13 cellular contexts compared by ENCODE assay signal in the genomic region with DNA sequence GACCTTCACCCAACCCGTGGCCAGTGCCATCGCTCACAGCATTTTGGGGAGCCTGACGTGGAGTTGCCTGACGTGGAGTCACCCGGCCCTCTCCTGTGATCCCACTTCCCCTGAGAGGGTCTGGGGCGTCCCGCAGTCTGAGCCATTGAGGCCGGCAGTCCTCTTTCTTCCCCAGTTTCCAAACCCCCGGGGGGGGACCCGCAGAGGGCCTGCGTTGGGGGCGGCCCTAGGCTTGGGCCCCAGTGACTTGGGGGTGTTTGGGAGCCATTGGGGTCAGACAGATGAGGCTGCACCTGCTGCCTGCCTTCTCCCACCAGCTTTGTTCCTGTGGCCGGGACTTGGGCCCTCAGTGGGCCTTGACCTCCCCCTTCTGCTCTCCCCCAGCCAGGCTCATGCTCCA. TPM values are rescaled to one million over a fixed set of nuclear protein-coding genes. Genes with fewer than 3 reads are reported as not detected.
DNase-seq lines count a peak whose midpoint lies in the region; ATAC-seq and TF ChIP-seq lines count a peak whose summit lies in the region.
"Had no signal": no experiment of that assay in that cellular context is flagged by ENCODE, and none has a peak within 500 bp of the region (broad histone marks: within the 10 kb centered on the region; RNA-seq: fewer than 3 reads in every experiment).

No MANE protein-coding gene starts in this region.

- CTCF ChIA-PET in activated CD8-positive, alpha-beta T cell treated with anti-CD3 and anti-CD28 coated beads for 36 hours (lab: Charles Lee), result no interaction called here

- H3K4me2 ChIP-seq in DOHH2 (ENCODE audit: low read length), result peak overlapping the region; percentile 97

- H3K79me2 ChIP-seq in DOHH2 (ENCODE audit: control insufficient read depth, low read length), result peaks cover 25% of the 10 kb centered on the region

- peaks cover 77% of the 10 kb centered on the region for H3K36me3 ChIP-seq in DOHH2 (ENCODE audit: control insufficient read depth, low read length)

- peaks cover 10% of the 10 kb centered on the region for H3K36me3 Mint-ChIP-seq in activated CD8-positive, alpha-beta T cell treated with anti-CD3 and anti-CD28 coated beads for 36 hours (ENCODE audit: low read depth)
- peaks cover 9% of the 10 kb centered on the region for H3K36me3 Mint-ChIP-seq in memory B cell

- H3F3A ChIP-seq in DOHH2 (ENCODE audit: control insufficient read depth, insufficient read depth), result 0 out of 2 replicates have a peak, but pooled peaks cover 2% of the 10 kb centered on the region

- H3K9me3 ChIP-seq in DOHH2 (ENCODE audit: control insufficient read depth, insufficient read depth, low read length), result no peaks in the 10 kb centered on the region
- H3K9me3 ChIP-seq: gastroesophageal sphincter had no signal

- peaks cover 14% of the 10 kb centered on the region for H3K4me1 ChIP-seq in DOHH2 (ENCODE audit: control insufficient read depth, low read length)

- DNase-seq in AG10803 (ENCODE audit: low read depth) (no peak), memory B cell (ENCODE audit: low spot score in 2 of 2) (no peak), NCI-H345 treated with DMSO at 0.1 percent for 48 hours (lab: John Stamatoyannopoulos, UW; ENCODE audit: unreplicated experiment) (no peak), activated gamma-delta T cell (lab: John Stamatoyannopoulos, UW) (no peak)
- DNase-seq in activated CD8-positive, alpha-beta T cell treated with anti-CD3 and anti-CD28 coated beads for 36 hours, result no peak
- DNase-seq: activated gamma-delta T cell treated with Interleukin-2 at 50 U/mL for 16 hours, dermis blood vessel endothelial cell, KBM-7, NCI-H2171 treated with DMSO at 0.1 percent for 48 hours, RPMI8226 had no signal

- no peaks in the 10 kb centered on the region for H3K9me2 ChIP-seq in DOHH2 (replicated peaks; ENCODE audit: control insufficient read depth, low read length)

- H3K27me3 Mint-ChIP-seq in activated CD8-positive, alpha-beta T cell treated with anti-CD3 and anti-CD28 coated beads for 36 hours, result no peaks in the 10 kb centered on the region
- H3K27me3 Mint-ChIP-seq in memory B cell, result no peaks in the 10 kb centered on the region

- peaks cover 9% of the 10 kb centered on the region for H3K4me1 Mint-ChIP-seq in activated CD8-positive, alpha-beta T cell treated with anti-CD3 and anti-CD28 coated beads for 36 hours (ENCODE audit: low read depth)
- peaks cover 3% of the 10 kb centered on the region for H3K4me1 Mint-ChIP-seq in memory B cell

- intact Hi-C loops in activated CD8-positive, alpha-beta T cell treated with anti-CD3 and anti-CD28 coated beads for 36 hours (cut with micrococcal nuclease), result loop anchor here (10.0 kb wide), 1 partner anchor 85 kb away; no protein-coding TSS in a partner anchor

- TF ChIP-seq CTCF in AG10803 (conservative IDR thresholded peaks at IDR 0.05; ENCODE audit: low read length) (no peak), DOHH2 (IDR thresholded peaks at IDR 0.05; ENCODE audit: low read depth, low read length, poor library complexity, severe bottlenecking) (no peak)
- TF ChIP-seq CTCF in activated CD8-positive, alpha-beta T cell treated with anti-CD3 and anti-CD28 coated beads for 36 hours (IDR thresholded peaks at IDR 0.05), result no peak

- no peak overlapping the region for H3K27ac ChIP-seq in DOHH2 (ENCODE audit: low read depth, low read length)

- peak overlapping the region; percentile 20 for H3K27ac Mint-ChIP-seq in activated CD8-positive, alpha-beta T cell treated with anti-CD3 and anti-CD28 coated beads for 36 hours
- no peak overlapping the region for H3K27ac Mint-ChIP-seq in memory B cell

- POLR2A ChIA-PET in activated CD8-positive, alpha-beta T cell treated with anti-CD3 and anti-CD28 coated beads for 36 hours (lab: Charles Lee), result interaction anchor here (1.5 to 2.7 kb wide), 2 partner anchors 9 to 19 kb away, joined by 9 to 11 read pairs; partner anchors contain the start of gene WDR90

- ATAC-seq in activated CD8-positive, alpha-beta T cell treated with anti-CD3 and anti-CD28 coated beads for 36 hours, result no peak
- ATAC-seq in memory B cell (ENCODE audit: low read depth) (no peak), GM19324 (IDR thresholded peaks at IDR 0.05; ENCODE audit: low FRiP score, unreplicated experiment) (no peak)
- ATAC-seq: gastroesophageal sphincter had no signal

- H3K9me3 Mint-ChIP-seq in activated CD8-positive, alpha-beta T cell treated with anti-CD3 and anti-CD28 coated beads for 36 hours, result no peaks in the 10 kb centered on the region
- no peaks in the 10 kb centered on the region for H3K9me3 Mint-ChIP-seq in memory B cell

- H4K20me1 ChIP-seq in DOHH2 (ENCODE audit: control insufficient read depth, insufficient read depth, low read depth, low read length), result peaks cover 5% of the 10 kb centered on the region; the same call in 1 of the 2 replicates

- H3K4me3 Mint-ChIP-seq in activated CD8-positive, alpha-beta T cell treated with anti-CD3 and anti-CD28 coated beads for 36 hours, result peak overlapping the region; percentile 75
- peak overlapping the region; percentile 25 for H3K4me3 Mint-ChIP-seq in memory B cell

- H3K4me3 ChIP-seq in AG10803 (ENCODE audit: low read length) (peak overlapping the region; percentile 74; the same call in 1 of the 2 replicates), DOHH2 (ENCODE audit: low read length) (peak overlapping the region; percentile 98; the same call in 1 of the 2 replicates)

- no peaks in the 10 kb centered on the region for H3K27me3 ChIP-seq in DOHH2 (ENCODE audit: control insufficient read depth, low read length)
- H3K27me3 ChIP-seq: gastroesophageal sphincter had no signal

RNA-seq across cellular contexts. Expression of gene RHOT2, which starts 1.7 kb away (rescaled TPM):
- total RNA-seq in activated CD8-positive, alpha-beta T cell treated with anti-CD3 and anti-CD28 coated beads for 36 hours, result 100 to 1,000 TPM; 110 TPM

RNA-seq across cellular contexts. Expression of gene RHBDL1, which starts 5.8 kb away (rescaled TPM):
- total RNA-seq in activated CD8-positive, alpha-beta T cell treated with anti-CD3 and anti-CD28 coated beads for 36 hours, result under 1 TPM; 0.79 to 0.89 TPM

RNA-seq across cellular contexts. Expression of gene STUB1, which starts 10.5 kb away (rescaled TPM):
- total RNA-seq in activated CD8-positive, alpha-beta T cell treated with anti-CD3 and anti-CD28 coated beads for 36 hours, result 10 to 100 TPM; 57.1 to 61.7 TPM

RNA-seq across cellular contexts. Expression of gene JMJD8, which starts 14.5 kb away (rescaled TPM):
- 10 to 100 TPM; 26.2 to 28.7 TPM for total RNA-seq in activated CD8-positive, alpha-beta T cell treated with anti-CD3 and anti-CD28 coated beads for 36 hours

RNA-seq across cellular contexts. Expression of gene WDR90, which starts 20.5 kb away (rescaled TPM):
- 10 to 100 TPM; 89.6 to 90.7 TPM for total RNA-seq in activated CD8-positive, alpha-beta T cell treated with anti-CD3 and anti-CD28 coated beads for 36 hours
